Comparison of ENCODE assay signal across 16 cellular contexts in genomic region chr1:65434760-65435159, GRCh38. TPM values are rescaled to one million over a fixed set of nuclear protein-coding genes. Genes with fewer than 3 reads are reported as not detected.
DNase-seq lines count a peak whose midpoint lies in the region; ATAC-seq, FAIRE-seq and TF ChIP-seq lines count a peak whose summit lies in the region.
"Had no signal": no experiment of that assay in that cellular context is flagged by ENCODE, and none has a peak within 500 bp of the region (broad histone marks: within the 10 kb centered on the region; RNA-seq: fewer than 3 reads in every experiment).

No MANE protein-coding gene starts in this region.

- no peaks in the 10 kb centered on the region for H3K9me2 ChIP-seq in GM23338 (ENCODE audit: insufficient read depth)

- H3K4me1 ChIP-seq in GM23338 (ENCODE audit: insufficient read depth) (peaks cover 25% of the 10 kb centered on the region), keratinocyte (ENCODE audit: control insufficient read depth, extremely low read depth, insufficient read depth, low read length) (peaks cover 31% of the 10 kb centered on the region)
- H3K4me1 ChIP-seq: BLaER1 had no signal

- no peaks in the 10 kb centered on the region for H3F3A ChIP-seq in GM23338 (replicated peaks; ENCODE audit: low read depth)

- H3K4me3 Mint-ChIP-seq in GM23338, result no peak overlapping the region
- H3K4me3 Mint-ChIP-seq in progenitor cell of endocrine pancreas (ENCODE audit: low read depth), result no peak overlapping the region

- no peaks in the 10 kb centered on the region for H3K79me2 ChIP-seq in GM23338 (replicated peaks; ENCODE audit: insufficient read depth)
- H3K79me2 ChIP-seq in keratinocyte (ENCODE audit: control insufficient read depth, insufficient read depth, low read length), result peaks cover 11% of the 10 kb centered on the region

- no peaks in the 10 kb centered on the region for H3K9me1 ChIP-seq in keratinocyte (ENCODE audit: control insufficient read depth, extremely low read depth, insufficient read depth, low read length)

- H3K4me1 Mint-ChIP-seq in GM23338, result peaks cover 36% of the 10 kb centered on the region
- H3K4me1 Mint-ChIP-seq in progenitor cell of endocrine pancreas (ENCODE audit: low read depth), result peaks cover 2% of the 10 kb centered on the region

- ATAC-seq in GM23338 (no peak), HG03432 (IDR thresholded peaks at IDR 0.05; ENCODE audit: unreplicated experiment) (no peak), left colon (no peak)

- H3K9me3 Mint-ChIP-seq in GM23338 (no peaks in the 10 kb centered on the region), progenitor cell of endocrine pancreas (ENCODE audit: low read depth) (no peaks in the 10 kb centered on the region)

- H3K4me3 ChIP-seq in GM23338, result no peak overlapping the region
- H3K4me3 ChIP-seq in keratinocyte (ENCODE audit: control insufficient read depth in 2 of 3, extremely low read depth in 1 of 3, insufficient read depth in 2 of 3, low read depth in 1 of 3, low read length in 3 of 3), result no peak overlapping the region
- H3K4me3 ChIP-seq: BLaER1 had no signal

- no peak overlapping the region for H3K9ac ChIP-seq in keratinocyte (ENCODE audit: control insufficient read depth, extremely low read depth, insufficient read depth, low read length)
- H3K9ac ChIP-seq: BLaER1 had no signal

- H3K4me2 ChIP-seq in GM23338, result no peak overlapping the region
- H3K4me2 ChIP-seq in keratinocyte (ENCODE audit: control insufficient read depth, extremely low read depth, insufficient read depth, low read depth, low read length), result no peak overlapping the region
- H3K4me2 ChIP-seq: BLaER1 had no signal

- H3K27me3 Mint-ChIP-seq in GM23338 (ENCODE audit: insufficient read depth, low read depth, poor library complexity) (peaks cover 2% of the 10 kb centered on the region), progenitor cell of endocrine pancreas (no peaks in the 10 kb centered on the region)

- no peaks in the 10 kb centered on the region for H3K27me3 ChIP-seq in GM23338 (ENCODE audit: insufficient read depth)
- H3K27me3 ChIP-seq in keratinocyte (ENCODE audit: control insufficient read depth, extremely low read depth, insufficient read depth, low read length), result no peaks in the 10 kb centered on the region
- H3K27me3 ChIP-seq: BLaER1 had no signal

- H4K20me1 ChIP-seq in GM23338 (replicated peaks; ENCODE audit: insufficient read depth) (no peaks in the 10 kb centered on the region), keratinocyte (ENCODE audit: control insufficient read depth, extremely low read depth, insufficient read depth, low read length) (no peaks in the 10 kb centered on the region)

- H3K27ac ChIP-seq in GM23338 (ENCODE audit: low read depth), result no peak overlapping the region
- H3K27ac ChIP-seq in keratinocyte (ENCODE audit: control insufficient read depth, insufficient read depth, low read length), result peak overlapping the region; percentile 53
- H3K27ac ChIP-seq: BLaER1 had no signal

- no peaks in the 10 kb centered on the region for H3K36me3 ChIP-seq in GM23338 (ENCODE audit: insufficient read depth)
- peaks cover 2 to 11% of the 10 kb centered on the region in 2 experiments for H3K36me3 ChIP-seq in keratinocyte (ENCODE audit: control insufficient read depth in 2 of 2, extremely low read depth in 1 of 2, insufficient read depth in 2 of 2, low read length in 2 of 2)

- H3K36me3 Mint-ChIP-seq in GM23338 (ENCODE audit: low read depth) (peaks cover 4% of the 10 kb centered on the region; the same call in 1 of the 3 replicates), progenitor cell of endocrine pancreas (ENCODE audit: insufficient read depth) (peaks cover 2% of the 10 kb centered on the region)

- H2AFZ ChIP-seq in GM23338, result no peak overlapping the region
- no peak overlapping the region for H2AFZ ChIP-seq in keratinocyte (ENCODE audit: control insufficient read depth, low read length)

- no peaks in the 10 kb centered on the region for H3K9me3 ChIP-seq in keratinocyte (ENCODE audit: control insufficient read depth, low read depth, low read length)
- H3K9me3 ChIP-seq: BLaER1 had no signal

- H3K27ac Mint-ChIP-seq in GM23338 (peak overlapping the region; percentile 35; the same call in 1 of the 2 replicates), progenitor cell of endocrine pancreas (peak overlapping the region; percentile 54)

- dilution Hi-C loops in keratinocyte (cut with MboI; ENCODE audit: extremely low pct_ligation_motif_present, low sequenced_read_pairs), result no loop called here

- DNase-seq in GM23338 (ENCODE audit: low spot score) (no peak), amniotic epithelial cell (ENCODE audit: low read depth) (peak; percentile 61), keratinocyte (ENCODE audit: low read depth, low spot score) (peak; percentile 73), progenitor cell of endocrine pancreas (ENCODE audit: low spot score, unreplicated experiment) (no peak), left colon (no peak)
- no peak for DNase-seq in stimulated activated naive CD4-positive, alpha-beta T cell (lab: John Stamatoyannopoulos, UW)
- DNase-seq in activated CD4-positive, alpha-beta T cell treated with anti-CD3 and anti-CD28 coated beads, Interleukin-2, amount 50 U/mL, for 4 hours, result no peak
- DNase-seq: EL, H7, MV-4-11, NCI-H146, NCI-H2081 treated with DMSO at 0.1 percent for 48 hours, NCI-H2227 treated with DMSO at 0.1 percent for 48 hours, NCI-H526 treated with DMSO at 0.1 percent for 48 hours had no signal

- intact Hi-C loops in left colon (cut with DNase I, micrococcal nuclease), result no loop called here

- no peak for TF ChIP-seq CTCF in GM23338 (conservative IDR thresholded peaks at IDR 0.05; ENCODE audit: low read depth in 2 of 2)
- no peak for TF ChIP-seq CTCF in keratinocyte (optimal IDR thresholded peaks at IDR 0.05 in 1 of 3, IDR thresholded peaks at IDR 0.05 in 1 of 3, conservative IDR thresholded peaks at IDR 0.05 in 1 of 3; ENCODE audit: extremely low read depth in 1 of 3, insufficient read depth in 2 of 3, low read length in 3 of 3)
- no peak for TF ChIP-seq CTCF in progenitor cell of endocrine pancreas (IDR thresholded peaks at IDR 0.05; ENCODE audit: unreplicated experiment)

- FAIRE-seq in keratinocyte (lab: Jason Lieb, UNC), result peak; percentile 91

TF ChIP-seq in GM23338, 12 proteins besides CTCF, POLR2A, EP300 and RAD21 (continues in another document):
- TF ChIP-seq JUNB (IDR thresholded peaks at IDR 0.05; ENCODE audit: unreplicated experiment) (no peak), STAT1 (IDR thresholded peaks at IDR 0.05; ENCODE audit: unreplicated experiment) (no peak), ZNF114 (CRISPR knock-in tag; IDR thresholded peaks at IDR 0.05) (no peak), ETS1 (IDR thresholded peaks at IDR 0.05) (no peak), POLR2AphosphoS5 (IDR thresholded peaks at IDR 0.05; ENCODE audit: low read depth) (no peak), NANOG (IDR thresholded peaks at IDR 0.05; ENCODE audit: borderline replicate concordance) (no peak)

RNA-seq across cellular contexts. Expression of gene LEPR, which starts 14.3 kb away (rescaled TPM):
- total RNA-seq in GM23338 (2014; rRNA removed; shearing (Covaris generic)), result 3.8 and 4.7 TPM in 2 replicates
- polyA plus RNA-seq in GM23338 (2016; fragmentation: Nextera tagmentation; extraction: Ambion mirVana) (1.5 and 2.1 TPM in 2 replicates), keratinocyte (2.8 to 6.5 TPM (median 5.5 TPM) in 3 replicates)
- 3.7 TPM for polyA plus RNA-seq in keratinocyte (2011; ENCODE audit: low read depth)
- 3.1 and 7.7 TPM in 2 replicates for polyA plus RNA-seq in keratinocyte (2011; cell fraction: cytosol; rRNA removed)
- 5.0 and 5.5 TPM in 2 replicates for polyA plus RNA-seq in keratinocyte (2011; cell fraction: nucleus; rRNA removed)
- 2.9 and 8.6 TPM in 2 replicates for polyA plus RNA-seq in keratinocyte (2012; ENCODE audit: low replicate concordance)
- polyA minus RNA-seq in keratinocyte, result 1.0 to 10.7 TPM (median 9.5 TPM) in 3 replicates
- 5.8 TPM for polyA minus RNA-seq in keratinocyte (2011; cell fraction: cytosol; rRNA and poly(A)+ RNA removed)
- 4.0 and 9.2 TPM in 2 replicates for polyA minus RNA-seq in keratinocyte (2011; cell fraction: nucleus; rRNA and poly(A)+ RNA removed)
- total RNA-seq in progenitor cell of endocrine pancreas (3.0 and 3.2 TPM in 2 replicates), left colon (1 to 10 TPM; 4.2 to 5.6 TPM)

RNA-seq across cellular contexts. Expression of gene LEPROT, which starts 14.3 kb away (rescaled TPM):
- total RNA-seq in GM23338 (2014; rRNA removed; shearing (Covaris generic)), result 22.9 and 26.7 TPM in 2 replicates
- polyA plus RNA-seq in GM23338 (2016; fragmentation: Nextera tagmentation; extraction: Ambion mirVana) (19.3 and 24.9 TPM in 2 replicates), keratinocyte (54.7 to 83.1 TPM (median 82.5 TPM) in 3 replicates)
- polyA plus RNA-seq in keratinocyte (2011; ENCODE audit: low read depth), result 56.6 TPM
- polyA plus RNA-seq in keratinocyte (2011; cell fraction: cytosol; rRNA removed), result 40.5 and 68.4 TPM in 2 replicates
- 96.3 and 122 TPM in 2 replicates for polyA plus RNA-seq in keratinocyte (2011; cell fraction: nucleus; rRNA removed)
- 45.9 and 47.8 TPM in 2 replicates for polyA plus RNA-seq in keratinocyte (2012; ENCODE audit: low replicate concordance)
- polyA minus RNA-seq in keratinocyte, result 29.7 to 70.9 TPM (median 68.1 TPM) in 3 replicates
- 44.3 TPM for polyA minus RNA-seq in keratinocyte (2011; cell fraction: cytosol; rRNA and poly(A)+ RNA removed)
- polyA minus RNA-seq in keratinocyte (2011; cell fraction: nucleus; rRNA and poly(A)+ RNA removed), result 58.5 and 96.5 TPM in 2 replicates
- total RNA-seq in progenitor cell of endocrine pancreas (54.5 and 55.9 TPM in 2 replicates), left colon (10 to 100 TPM; 59.8 to 77.1 TPM)

Comparison
In these comparisons a context has a peak if more than half of its experiments do, and no peak if none do; other contexts are left out.
1. DNase-seq: peak in amniotic epithelial cell (single experiment) and keratinocyte (single experiment); none in GM23338 (single experiment), progenitor cell of endocrine pancreas (single experiment), stimulated activated naive CD4-positive, alpha-beta T cell (0 of 6), left colon (0 of 2) and activated CD4-positive, alpha-beta T cell treated with anti-CD3 and anti-CD28 coated beads, Interleukin-2, amount 50 U/mL, for 4 hours (0 of 2).